Comparison of ENCODE assay signal across 1 cellular context in genomic region chr4:88189418-88189738, GRCh38.
TF ChIP-seq lines count a peak whose summit lies in the region.

No MANE protein-coding gene starts in this region.

TF ChIP-seq in HEK293, 187 proteins besides CTCF, POLR2A, EP300 and RAD21 (continued from another document):
- TF ChIP-seq PRDM6 (tag by site-specific recombination; IDR thresholded peaks at IDR 0.05) = no peak
- TF ChIP-seq, protein P1, sequence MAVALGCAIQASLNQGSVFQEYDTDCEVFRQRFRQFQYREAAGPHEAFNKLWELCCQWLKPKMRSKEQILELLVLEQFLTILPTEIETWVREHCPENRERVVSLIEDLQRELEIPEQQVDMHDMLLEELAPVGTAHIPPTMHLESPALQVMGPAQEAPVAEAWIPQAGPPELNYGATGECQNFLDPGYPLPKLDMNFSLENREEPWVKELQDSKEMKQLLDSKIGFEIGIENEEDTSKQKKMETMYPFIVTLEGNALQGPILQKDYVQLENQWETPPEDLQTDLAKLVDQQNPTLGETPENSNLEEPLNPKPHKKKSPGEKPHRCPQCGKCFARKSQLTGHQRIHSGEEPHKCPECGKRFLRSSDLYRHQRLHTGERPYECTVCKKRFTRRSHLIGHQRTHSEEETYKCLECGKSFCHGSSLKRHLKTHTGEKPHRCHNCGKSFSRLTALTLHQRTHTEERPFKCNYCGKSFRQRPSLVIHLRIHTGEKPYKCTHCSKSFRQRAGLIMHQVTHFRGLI (tag by site-specific recombination; IDR thresholded peaks at IDR 0.05) = no peak
- TF ChIP-seq, protein P2, sequence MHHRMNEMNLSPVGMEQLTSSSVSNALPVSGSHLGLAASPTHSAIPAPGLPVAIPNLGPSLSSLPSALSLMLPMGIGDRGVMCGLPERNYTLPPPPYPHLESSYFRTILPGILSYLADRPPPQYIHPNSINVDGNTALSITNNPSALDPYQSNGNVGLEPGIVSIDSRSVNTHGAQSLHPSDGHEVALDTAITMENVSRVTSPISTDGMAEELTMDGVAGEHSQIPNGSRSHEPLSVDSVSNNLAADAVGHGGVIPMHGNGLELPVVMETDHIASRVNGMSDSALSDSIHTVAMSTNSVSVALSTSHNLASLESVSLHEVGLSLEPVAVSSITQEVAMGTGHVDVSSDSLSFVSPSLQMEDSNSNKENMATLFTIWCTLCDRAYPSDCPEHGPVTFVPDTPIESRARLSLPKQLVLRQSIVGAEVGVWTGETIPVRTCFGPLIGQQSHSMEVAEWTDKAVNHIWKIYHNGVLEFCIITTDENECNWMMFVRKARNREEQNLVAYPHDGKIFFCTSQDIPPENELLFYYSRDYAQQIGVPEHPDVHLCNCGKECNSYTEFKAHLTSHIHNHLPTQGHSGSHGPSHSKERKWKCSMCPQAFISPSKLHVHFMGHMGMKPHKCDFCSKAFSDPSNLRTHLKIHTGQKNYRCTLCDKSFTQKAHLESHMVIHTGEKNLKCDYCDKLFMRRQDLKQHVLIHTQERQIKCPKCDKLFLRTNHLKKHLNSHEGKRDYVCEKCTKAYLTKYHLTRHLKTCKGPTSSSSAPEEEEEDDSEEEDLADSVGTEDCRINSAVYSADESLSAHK (tag by site-specific recombination; IDR thresholded peaks at IDR 0.05) = no peak
- TF ChIP-seq ZNF266 (tag by site-specific recombination; IDR thresholded peaks at IDR 0.05; ENCODE audit: low read depth) = 0 out of 2 replicates have a peak, but pooled peaks have one; percentile 40
- TF ChIP-seq KLF10 (tag by site-specific recombination; IDR thresholded peaks at IDR 0.05) = no peak
- no peak for TF ChIP-seq OVOL3 (tag by site-specific recombination; IDR thresholded peaks at IDR 0.05)
- TF ChIP-seq ZNF169 (tag by site-specific recombination; IDR thresholded peaks at IDR 0.05) = no peak
- TF ChIP-seq, protein P3, sequence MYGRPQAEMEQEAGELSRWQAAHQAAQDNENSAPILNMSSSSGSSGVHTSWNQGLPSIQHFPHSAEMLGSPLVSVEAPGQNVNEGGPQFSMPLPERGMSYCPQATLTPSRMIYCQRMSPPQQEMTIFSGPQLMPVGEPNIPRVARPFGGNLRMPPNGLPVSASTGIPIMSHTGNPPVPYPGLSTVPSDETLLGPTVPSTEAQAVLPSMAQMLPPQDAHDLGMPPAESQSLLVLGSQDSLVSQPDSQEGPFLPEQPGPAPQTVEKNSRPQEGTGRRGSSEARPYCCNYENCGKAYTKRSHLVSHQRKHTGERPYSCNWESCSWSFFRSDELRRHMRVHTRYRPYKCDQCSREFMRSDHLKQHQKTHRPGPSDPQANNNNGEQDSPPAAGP (tag by site-specific recombination; IDR thresholded peaks at IDR 0.05) = no peak
- TF ChIP-seq ZNF19 (tag by site-specific recombination; IDR thresholded peaks at IDR 0.05; ENCODE audit: low read depth) = no peak
- TF ChIP-seq ZNF394 (tag by site-specific recombination; IDR thresholded peaks at IDR 0.05; ENCODE audit: borderline replicate concordance) = peak; percentile 75; the same call in 1 of the 2 replicates
- TF ChIP-seq ZBTB7A (tag by site-specific recombination; IDR thresholded peaks at IDR 0.05; ENCODE audit: low read depth) = no peak
- TF ChIP-seq ZNF2 (tag by site-specific recombination; IDR thresholded peaks at IDR 0.05) = no peak
- TF ChIP-seq ZFP69B (tag by site-specific recombination; IDR thresholded peaks at IDR 0.05) = no peak
- no peak for TF ChIP-seq ZNF292 (tag by site-specific recombination; IDR thresholded peaks at IDR 0.05; ENCODE audit: borderline replicate concordance, low read depth)
- no peak for TF ChIP-seq ZNF549 (tag by site-specific recombination; IDR thresholded peaks at IDR 0.05)
- TF ChIP-seq ZNF777 (tag by site-specific recombination; IDR thresholded peaks at IDR 0.05; ENCODE audit: borderline replicate concordance) = no peak
- TF ChIP-seq BCL11B (tag by site-specific recombination; IDR thresholded peaks at IDR 0.05; ENCODE audit: low read depth) = no peak
- no peak for TF ChIP-seq ZNF544 (tag by site-specific recombination; IDR thresholded peaks at IDR 0.05)
- TF ChIP-seq MEIS1 (CRISPR knock-in tag; IDR thresholded peaks at IDR 0.05; ENCODE audit: borderline replicate concordance) = no peak
- TF ChIP-seq, protein P4, sequence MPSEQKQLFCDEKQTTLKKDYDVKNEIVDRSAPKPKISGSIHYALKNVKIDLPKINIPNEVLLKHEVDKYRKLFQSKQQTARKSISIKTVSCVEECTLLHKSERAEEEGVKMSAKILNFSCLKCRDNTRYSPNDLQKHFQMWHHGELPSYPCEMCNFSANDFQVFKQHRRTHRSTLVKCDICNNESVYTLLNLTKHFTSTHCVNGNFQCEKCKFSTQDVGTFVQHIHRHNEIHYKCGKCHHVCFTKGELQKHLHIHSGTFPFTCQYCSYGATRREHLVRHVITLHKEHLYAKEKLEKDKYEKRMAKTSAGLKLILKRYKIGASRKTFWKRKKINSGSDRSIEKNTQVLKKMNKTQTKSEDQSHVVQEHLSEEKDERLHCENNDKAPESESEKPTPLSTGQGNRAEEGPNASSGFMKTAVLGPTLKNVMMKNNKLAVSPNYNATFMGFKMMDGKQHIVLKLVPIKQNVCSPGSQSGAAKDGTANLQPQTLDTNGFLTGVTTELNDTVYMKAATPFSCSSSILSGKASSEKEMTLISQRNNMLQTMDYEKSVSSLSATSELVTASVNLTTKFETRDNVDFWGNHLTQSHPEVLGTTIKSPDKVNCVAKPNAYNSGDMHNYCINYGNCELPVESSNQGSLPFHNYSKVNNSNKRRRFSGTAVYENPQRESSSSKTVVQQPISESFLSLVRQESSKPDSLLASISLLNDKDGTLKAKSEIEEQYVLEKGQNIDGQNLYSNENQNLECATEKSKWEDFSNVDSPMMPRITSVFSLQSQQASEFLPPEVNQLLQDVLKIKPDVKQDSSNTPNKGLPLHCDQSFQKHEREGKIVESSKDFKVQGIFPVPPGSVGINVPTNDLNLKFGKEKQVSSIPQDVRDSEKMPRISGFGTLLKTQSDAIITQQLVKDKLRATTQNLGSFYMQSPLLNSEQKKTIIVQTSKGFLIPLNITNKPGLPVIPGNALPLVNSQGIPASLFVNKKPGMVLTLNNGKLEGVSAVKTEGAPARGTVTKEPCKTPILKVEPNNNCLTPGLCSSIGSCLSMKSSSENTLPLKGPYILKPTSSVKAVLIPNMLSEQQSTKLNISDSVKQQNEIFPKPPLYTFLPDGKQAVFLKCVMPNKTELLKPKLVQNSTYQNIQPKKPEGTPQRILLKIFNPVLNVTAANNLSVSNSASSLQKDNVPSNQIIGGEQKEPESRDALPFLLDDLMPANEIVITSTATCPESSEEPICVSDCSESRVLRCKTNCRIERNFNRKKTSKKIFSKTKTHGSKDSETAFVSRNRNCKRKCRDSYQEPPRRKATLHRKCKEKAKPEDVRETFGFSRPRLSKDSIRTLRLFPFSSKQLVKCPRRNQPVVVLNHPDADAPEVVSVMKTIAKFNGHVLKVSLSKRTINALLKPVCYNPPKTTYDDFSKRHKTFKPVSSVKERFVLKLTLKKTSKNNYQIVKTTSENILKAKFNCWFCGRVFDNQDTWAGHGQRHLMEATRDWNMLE (tag by site-specific recombination; conservative IDR thresholded peaks at IDR 0.05; ENCODE audit: low read depth) = peak; percentile 64
- TF ChIP-seq ZNF571 (tag by site-specific recombination; IDR thresholded peaks at IDR 0.05) = no peak
- TF ChIP-seq ZSCAN30 (tag by site-specific recombination; IDR thresholded peaks at IDR 0.05) = no peak
- TF ChIP-seq ZNF621 (tag by site-specific recombination; IDR thresholded peaks at IDR 0.05) = no peak
- TF ChIP-seq ZNF623 (tag by site-specific recombination; IDR thresholded peaks at IDR 0.05) = peak; percentile 38; the same call in 1 of the 2 replicates
- TF ChIP-seq ZNF324 (tag by site-specific recombination; IDR thresholded peaks at IDR 0.05) = no peak
- no peak for TF ChIP-seq ZSCAN16 (tag by site-specific recombination; IDR thresholded peaks at IDR 0.05)
- TF ChIP-seq ZFP41 (tag by site-specific recombination; IDR thresholded peaks at IDR 0.05; ENCODE audit: borderline replicate concordance) = no peak
- no peak for TF ChIP-seq SP7 (tag by site-specific recombination; IDR thresholded peaks at IDR 0.05)
- no peak for TF ChIP-seq ZNF114 (tag by site-specific recombination; IDR thresholded peaks at IDR 0.05)
- no peak for TF ChIP-seq ZNF791 (tag by site-specific recombination; IDR thresholded peaks at IDR 0.05)
- no peak for TF ChIP-seq ZNF530 (tag by site-specific recombination; IDR thresholded peaks at IDR 0.05; ENCODE audit: low read depth)
- no peak for TF ChIP-seq MYNN (tag by site-specific recombination; IDR thresholded peaks at IDR 0.05; ENCODE audit: borderline replicate concordance)
- TF ChIP-seq, protein P5, sequence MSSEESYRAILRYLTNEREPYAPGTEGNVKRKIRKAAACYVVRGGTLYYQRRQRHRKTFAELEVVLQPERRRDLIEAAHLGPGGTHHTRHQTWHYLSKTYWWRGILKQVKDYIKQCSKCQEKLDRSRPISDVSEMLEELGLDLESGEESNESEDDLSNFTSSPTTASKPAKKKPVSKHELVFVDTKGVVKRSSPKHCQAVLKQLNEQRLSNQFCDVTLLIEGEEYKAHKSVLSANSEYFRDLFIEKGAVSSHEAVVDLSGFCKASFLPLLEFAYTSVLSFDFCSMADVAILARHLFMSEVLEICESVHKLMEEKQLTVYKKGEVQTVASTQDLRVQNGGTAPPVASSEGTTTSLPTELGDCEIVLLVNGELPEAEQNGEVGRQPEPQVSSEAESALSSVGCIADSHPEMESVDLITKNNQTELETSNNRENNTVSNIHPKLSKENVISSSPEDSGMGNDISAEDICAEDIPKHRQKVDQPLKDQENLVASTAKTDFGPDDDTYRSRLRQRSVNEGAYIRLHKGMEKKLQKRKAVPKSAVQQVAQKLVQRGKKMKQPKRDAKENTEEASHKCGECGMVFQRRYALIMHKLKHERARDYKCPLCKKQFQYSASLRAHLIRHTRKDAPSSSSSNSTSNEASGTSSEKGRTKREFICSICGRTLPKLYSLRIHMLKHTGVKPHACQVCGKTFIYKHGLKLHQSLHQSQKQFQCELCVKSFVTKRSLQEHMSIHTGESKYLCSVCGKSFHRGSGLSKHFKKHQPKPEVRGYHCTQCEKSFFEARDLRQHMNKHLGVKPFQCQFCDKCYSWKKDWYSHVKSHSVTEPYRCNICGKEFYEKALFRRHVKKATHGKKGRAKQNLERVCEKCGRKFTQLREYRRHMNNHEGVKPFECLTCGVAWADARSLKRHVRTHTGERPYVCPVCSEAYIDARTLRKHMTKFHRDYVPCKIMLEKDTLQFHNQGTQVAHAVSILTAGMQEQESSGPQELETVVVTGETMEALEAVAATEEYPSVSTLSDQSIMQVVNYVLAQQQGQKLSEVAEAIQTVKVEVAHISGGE (tag by site-specific recombination; conservative IDR thresholded peaks at IDR 0.05; ENCODE audit: low read depth) = peak; percentile 49
- TF ChIP-seq ZNF140 (tag by site-specific recombination; IDR thresholded peaks at IDR 0.05) = no peak
- TF ChIP-seq ZNF426 (tag by site-specific recombination; IDR thresholded peaks at IDR 0.05) = peak; percentile 59
- TF ChIP-seq TCF7L2 (IDR thresholded peaks at IDR 0.05; ENCODE audit: borderline replicate concordance, low read depth, low read length) = no peak
- TF ChIP-seq ZNF302 (tag by site-specific recombination; IDR thresholded peaks at IDR 0.05; ENCODE audit: low read depth) = no peak
- TF ChIP-seq ZBTB1 (tag by site-specific recombination; IDR thresholded peaks at IDR 0.05) = no peak
- TF ChIP-seq, protein P6, sequence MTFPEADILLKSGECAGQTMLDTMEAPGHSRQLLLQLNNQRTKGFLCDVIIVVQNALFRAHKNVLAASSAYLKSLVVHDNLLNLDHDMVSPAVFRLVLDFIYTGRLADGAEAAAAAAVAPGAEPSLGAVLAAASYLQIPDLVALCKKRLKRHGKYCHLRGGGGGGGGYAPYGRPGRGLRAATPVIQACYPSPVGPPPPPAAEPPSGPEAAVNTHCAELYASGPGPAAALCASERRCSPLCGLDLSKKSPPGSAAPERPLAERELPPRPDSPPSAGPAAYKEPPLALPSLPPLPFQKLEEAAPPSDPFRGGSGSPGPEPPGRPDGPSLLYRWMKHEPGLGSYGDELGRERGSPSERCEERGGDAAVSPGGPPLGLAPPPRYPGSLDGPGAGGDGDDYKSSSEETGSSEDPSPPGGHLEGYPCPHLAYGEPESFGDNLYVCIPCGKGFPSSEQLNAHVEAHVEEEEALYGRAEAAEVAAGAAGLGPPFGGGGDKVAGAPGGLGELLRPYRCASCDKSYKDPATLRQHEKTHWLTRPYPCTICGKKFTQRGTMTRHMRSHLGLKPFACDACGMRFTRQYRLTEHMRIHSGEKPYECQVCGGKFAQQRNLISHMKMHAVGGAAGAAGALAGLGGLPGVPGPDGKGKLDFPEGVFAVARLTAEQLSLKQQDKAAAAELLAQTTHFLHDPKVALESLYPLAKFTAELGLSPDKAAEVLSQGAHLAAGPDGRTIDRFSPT (tag by site-specific recombination; IDR thresholded peaks at IDR 0.05) = no peak
- no peak for TF ChIP-seq ZNF830 (tag by site-specific recombination; IDR thresholded peaks at IDR 0.05; ENCODE audit: low read depth)
- no peak for TF ChIP-seq ZNF580 (tag by site-specific recombination; IDR thresholded peaks at IDR 0.05)
- no peak for TF ChIP-seq ZNF404 (tag by site-specific recombination; IDR thresholded peaks at IDR 0.05)
- no peak for TF ChIP-seq ZBTB17 (tag by site-specific recombination; IDR thresholded peaks at IDR 0.05)
- TF ChIP-seq ZNF138 (tag by site-specific recombination; IDR thresholded peaks at IDR 0.05; ENCODE audit: borderline replicate concordance) = no peak
- TF ChIP-seq ZNF555 (tag by site-specific recombination; conservative IDR thresholded peaks at IDR 0.05) = peak; percentile 62
- no peak for TF ChIP-seq GLI4 (tag by site-specific recombination; IDR thresholded peaks at IDR 0.05)
- TF ChIP-seq KLF7 (tag by site-specific recombination; IDR thresholded peaks at IDR 0.05; ENCODE audit: borderline replicate concordance) = no peak
